ENCODE assay signal across 1 cellular context in genomic region chr9:125261501-125262216, GRCh38.
TF ChIP-seq lines count a peak whose summit lies in the region.

Gene GAPVD1 (plus strand): TSS chr9:125261826. CDS start chr9:125298922, 37,096 bp downstream.

TF ChIP-seq in HepG2, 621 proteins besides CTCF, POLR2A, EP300 and RAD21 (continued from another document and continues in another):
- no peak for TF ChIP-seq CSRNP1 (CRISPR knock-in tag; IDR thresholded peaks at IDR 0.05)
- TF ChIP-seq HCFC1 (IDR thresholded peaks at IDR 0.05; ENCODE audit: low read depth, low read length) = peak; percentile 95
- no peak for TF ChIP-seq MED8 (CRISPR knock-in tag; IDR thresholded peaks at IDR 0.05; ENCODE audit: insufficient replicate concordance)
- TF ChIP-seq TGIF2 (CRISPR knock-in tag; IDR thresholded peaks at IDR 0.05) = peak; percentile 38; the same call in 1 of the 2 replicates
- TF ChIP-seq ZKSCAN1 (IDR thresholded peaks at IDR 0.05; ENCODE audit: low read length) = peak; percentile 70; the same call in 1 of the 2 replicates
- peak; percentile 80 for TF ChIP-seq ERF (CRISPR knock-in tag; IDR thresholded peaks at IDR 0.05)
- TF ChIP-seq ZFP62 (CRISPR knock-in tag; IDR thresholded peaks at IDR 0.05) = no peak
- peak; percentile 72 for TF ChIP-seq KAT7 (CRISPR knock-in tag; IDR thresholded peaks at IDR 0.05; ENCODE audit: borderline replicate concordance)
- TF ChIP-seq CBX2 (IDR thresholded peaks at IDR 0.05; ENCODE audit: low read depth, low read length) = no peak
- 0 out of 2 replicates have a peak, but pooled peaks have one; percentile 42 for TF ChIP-seq CBX2 (CRISPR knock-in tag; IDR thresholded peaks at IDR 0.05; ENCODE audit: low read depth)
- peak; percentile 87; the same call in 1 of the 2 replicates for TF ChIP-seq ZNF383 (CRISPR knock-in tag; IDR thresholded peaks at IDR 0.05; ENCODE audit: borderline replicate concordance)
- 0 out of 2 replicates have a peak, but pooled peaks have one; percentile 10 for TF ChIP-seq ZNF12 (CRISPR knock-in tag; IDR thresholded peaks at IDR 0.05)
- TF ChIP-seq HNF4G (IDR thresholded peaks at IDR 0.05; ENCODE audit: borderline replicate concordance, low read depth, low read length) = no peak; the same call in 1 of the 2 replicates
- no peak for TF ChIP-seq HNF4G (CRISPR knock-in tag; IDR thresholded peaks at IDR 0.05; ENCODE audit: borderline replicate concordance, low read depth)
- TF ChIP-seq ZNF367 (CRISPR knock-in tag; IDR thresholded peaks at IDR 0.05; ENCODE audit: borderline replicate concordance) = no peak
- peak; percentile 65; the same call in 1 of the 2 replicates for TF ChIP-seq ZNF749 (CRISPR knock-in tag; IDR thresholded peaks at IDR 0.05; ENCODE audit: borderline replicate concordance)
- no peak for TF ChIP-seq RNF219 (CRISPR knock-in tag; IDR thresholded peaks at IDR 0.05)
- TF ChIP-seq THAP11 (CRISPR knock-in tag; IDR thresholded peaks at IDR 0.05) = peak; percentile 99
- peak; percentile 64; the same call in 1 of the 2 replicates for TF ChIP-seq ZBTB3 (CRISPR knock-in tag; IDR thresholded peaks at IDR 0.05; ENCODE audit: borderline replicate concordance, low read depth)
- peak; percentile 77; the same call in 1 of the 2 replicates for TF ChIP-seq ZNF879 (CRISPR knock-in tag; IDR thresholded peaks at IDR 0.05)
- TF ChIP-seq ZNF138 (CRISPR knock-in tag; IDR thresholded peaks at IDR 0.05; ENCODE audit: low read depth) = peak; percentile 28; the same call in 1 of the 2 replicates
- TF ChIP-seq CCDC6 (CRISPR knock-in tag; IDR thresholded peaks at IDR 0.05) = no peak
- peak; percentile 28; the same call in 1 of the 2 replicates for TF ChIP-seq SP2 (CRISPR knock-in tag; IDR thresholded peaks at IDR 0.05)
- 0 out of 2 replicates have a peak, but pooled peaks have one; percentile 37 for TF ChIP-seq ZNF264 (CRISPR knock-in tag; IDR thresholded peaks at IDR 0.05)
- peak; percentile 81 for TF ChIP-seq ZNF777 (CRISPR knock-in tag; IDR thresholded peaks at IDR 0.05)
- TF ChIP-seq ZNF772 (CRISPR knock-in tag; IDR thresholded peaks at IDR 0.05) = peak; percentile 58; the same call in 1 of the 2 replicates
- TF ChIP-seq RFXAP (CRISPR knock-in tag; IDR thresholded peaks at IDR 0.05; ENCODE audit: borderline replicate concordance) = peak; percentile 23; the same call in 1 of the 2 replicates
- TF ChIP-seq MED13 (CRISPR knock-in tag; IDR thresholded peaks at IDR 0.05) = peak; percentile 38; the same call in 1 of the 2 replicates
- TF ChIP-seq HNRNPK (IDR thresholded peaks at IDR 0.05; ENCODE audit: low read depth, low read length, poor library complexity, severe bottlenecking) = peak; percentile 94
- peak; percentile 94 for TF ChIP-seq PHF8 (CRISPR knock-in tag; IDR thresholded peaks at IDR 0.05)
- TF ChIP-seq POGK (CRISPR knock-in tag; conservative IDR thresholded peaks at IDR 0.05) = peak; percentile 56; the same call in 1 of the 2 replicates
- TF ChIP-seq ZNF891 (CRISPR knock-in tag; IDR thresholded peaks at IDR 0.05) = peak; percentile 44; the same call in 1 of the 2 replicates
- peak; percentile 59; the same call in 1 of the 2 replicates for TF ChIP-seq KDM5A (IDR thresholded peaks at IDR 0.05; ENCODE audit: borderline replicate concordance, low read length)
- TF ChIP-seq ZNF780A (CRISPR knock-in tag; IDR thresholded peaks at IDR 0.05) = no peak
- TF ChIP-seq FOXK1 (CRISPR knock-in tag; IDR thresholded peaks at IDR 0.05; ENCODE audit: borderline replicate concordance, low read depth) = peak; percentile 19; the same call in 1 of the 2 replicates
- TF ChIP-seq ZNF703 (CRISPR knock-in tag; IDR thresholded peaks at IDR 0.05; ENCODE audit: borderline replicate concordance) = 0 out of 2 replicates have a peak, but pooled peaks have one; percentile 35
- TF ChIP-seq AGO1 (IDR thresholded peaks at IDR 0.05; ENCODE audit: low read depth, low read length, poor library complexity, severe bottlenecking) = no peak
- no peak for TF ChIP-seq E2F5 (CRISPR knock-in tag; conservative IDR thresholded peaks at IDR 0.05)
- TF ChIP-seq TFDP2 (CRISPR knock-in tag; IDR thresholded peaks at IDR 0.05) = peak; percentile 52; the same call in 1 of the 2 replicates
- peak; percentile 69; the same call in 1 of the 2 replicates for TF ChIP-seq IRF1 (CRISPR knock-in tag; IDR thresholded peaks at IDR 0.05; ENCODE audit: low read depth)
- peak; percentile 89; the same call in 1 of the 2 replicates for TF ChIP-seq ZNF558 (CRISPR knock-in tag; IDR thresholded peaks at IDR 0.05; ENCODE audit: borderline replicate concordance)
- TF ChIP-seq FOSL2 (CRISPR knock-in tag; IDR thresholded peaks at IDR 0.05) = 0 out of 2 replicates have a peak, but pooled peaks have one; percentile 12
- TF ChIP-seq TAF15 (IDR thresholded peaks at IDR 0.05; ENCODE audit: low read depth, low read length, poor library complexity, severe bottlenecking) = no peak
- peak; percentile 53 for TF ChIP-seq REPIN1 (CRISPR knock-in tag; IDR thresholded peaks at IDR 0.05; ENCODE audit: borderline replicate concordance, low read depth)
- peak; percentile 79; the same call in 1 of the 2 replicates for TF ChIP-seq ZNF607 (CRISPR knock-in tag; IDR thresholded peaks at IDR 0.05; ENCODE audit: borderline replicate concordance)
- peak; percentile 77 for TF ChIP-seq ATF7-NPFF (CRISPR knock-in tag; IDR thresholded peaks at IDR 0.05; ENCODE audit: low read depth)
- TF ChIP-seq ISL2 (CRISPR knock-in tag; IDR thresholded peaks at IDR 0.05) = peak; percentile 31; the same call in 1 of the 2 replicates
- TF ChIP-seq ZSCAN31 (CRISPR knock-in tag; IDR thresholded peaks at IDR 0.05; ENCODE audit: low read depth) = peak; percentile 77
- TF ChIP-seq ZBTB46 (CRISPR knock-in tag; IDR thresholded peaks at IDR 0.05; ENCODE audit: borderline replicate concordance) = peak; percentile 65; the same call in 1 of the 2 replicates
- peak; percentile 86; the same call in 1 of the 2 replicates for TF ChIP-seq ZNF142 (CRISPR knock-in tag; IDR thresholded peaks at IDR 0.05)
- TF ChIP-seq ZNF143 (CRISPR knock-in tag; IDR thresholded peaks at IDR 0.05) = peak; percentile 95
- peak; percentile 26; the same call in 1 of the 2 replicates for TF ChIP-seq FOXA3 (CRISPR knock-in tag; IDR thresholded peaks at IDR 0.05)
